ENCODE assay signal across 24 cellular contexts in the genomic region with DNA sequence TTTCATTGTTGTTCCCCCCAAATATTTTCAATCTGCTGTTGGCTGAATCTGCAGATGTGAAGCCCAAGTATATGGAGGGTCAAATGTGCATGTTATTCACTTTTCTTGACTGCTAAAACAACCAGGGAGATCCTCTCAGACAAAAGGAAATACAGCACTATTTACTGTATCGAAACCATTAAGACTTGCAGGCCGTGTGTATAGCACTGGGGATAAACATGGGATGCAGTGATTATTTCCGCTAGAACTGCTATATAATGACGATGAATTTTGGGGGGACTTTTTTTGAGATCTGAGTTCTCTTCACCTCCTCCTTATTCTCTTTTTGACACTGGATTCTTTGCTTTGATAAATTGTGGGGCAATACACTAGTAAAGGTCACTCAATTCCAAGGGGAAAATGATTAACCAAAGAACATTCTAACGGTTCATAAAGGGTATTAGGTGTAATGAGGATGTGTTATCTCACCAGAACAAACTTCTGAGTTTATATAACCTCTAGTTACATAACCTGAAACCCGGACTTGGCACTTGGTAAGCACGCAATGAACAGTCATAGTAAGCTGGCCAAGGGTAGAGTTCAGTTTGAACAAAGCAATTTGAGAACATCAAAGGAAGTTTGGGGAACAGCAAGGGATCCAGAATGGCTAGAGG. TPM values are rescaled to one million over a fixed set of nuclear protein-coding genes. Genes with fewer than 3 reads are reported as not detected.
"Had no signal": no experiment of that assay in that cellular context is flagged by ENCODE, and none has a peak within 500 bp of the region (broad histone marks: within the 10 kb centered on the region; RNA-seq: fewer than 3 reads in every experiment).

No MANE protein-coding gene starts in this region.

- DNase-seq: activated CD4-positive, alpha-beta T cell treated with anti-CD3 and anti-CD28 coated beads, Interleukin-2, amount 50 U/mL, for 48 hours; activated gamma-delta T cell; dorsolateral prefrontal cortex; endodermal cell; foreskin keratinocyte; hippocampal formation; nephron progenitor cell; nucleus accumbens; stimulated activated naive CD8-positive, alpha-beta T cell treated with anti-CD3 and anti-CD28 coated beads, Interleukin-15, Interleukin-2, amounts not matched to agents 100 U/mL and 50 U/mL, for 24 hours; T-helper 2 cell; transverse colon had no signal

- H3K27me3 ChIP-seq: foreskin keratinocyte, right atrium auricular region, transverse colon, vagina had no signal

- H3K4me1 Mint-ChIP-seq: activated naive CD4-positive, alpha-beta T cell treated with anti-CD3 and anti-CD28 coated beads, Interleukin-2, amount 50 U/mL, for 24 hours; endodermal cell; mesothelial cell of epicardium; nephron progenitor cell had no signal

- H3K9me3 ChIP-seq: right atrium auricular region, transverse colon, vagina had no signal

- H3K36me3 ChIP-seq: right atrium auricular region, transverse colon, vagina had no signal

- H3K36me3 Mint-ChIP-seq: mesothelial cell of epicardium had no signal

- H3K27ac ChIP-seq: dorsolateral prefrontal cortex, epithelial cell of prostate, foreskin keratinocyte, right atrium auricular region, transverse colon, vagina, VCaP had no signal

- ATAC-seq: foreskin keratinocyte; stimulated activated naive CD8-positive, alpha-beta T cell treated with anti-CD3 and anti-CD28 coated beads, Interleukin-15, Interleukin-2, amounts not matched to agents 100 U/mL and 50 U/mL, for 24 hours had no signal

- H3K4me3 Mint-ChIP-seq: activated naive CD4-positive, alpha-beta T cell treated with anti-CD3 and anti-CD28 coated beads, Interleukin-2, amount 50 U/mL, for 24 hours; endodermal cell; mesothelial cell of epicardium; nephron progenitor cell had no signal

- FAIRE-seq: astrocyte, islet of Langerhans had no signal

- H3K27me3 Mint-ChIP-seq: progenitor cell of endocrine pancreas had no signal

- H3K27ac Mint-ChIP-seq: activated naive CD4-positive, alpha-beta T cell treated with anti-CD3 and anti-CD28 coated beads, Interleukin-2, amount 50 U/mL, for 24 hours; endodermal cell; mesothelial cell of epicardium; nephron progenitor cell; progenitor cell of endocrine pancreas had no signal

- H3K4me1 ChIP-seq: right atrium auricular region, vagina had no signal

- H3K4me3 ChIP-seq: dorsolateral prefrontal cortex, right atrium auricular region, transverse colon, vagina had no signal

RNA-seq across cellular contexts. Expression of a gene that starts 3.5 kb away (rescaled TPM):
- total RNA-seq: astrocyte, dorsolateral prefrontal cortex, endodermal cell, lung microvascular endothelial cell, mesothelial cell of epicardium, myocyte, progenitor cell of endocrine pancreas, right atrium auricular region, skeletal muscle tissue had no signal

RNA-seq across cellular contexts. Expression of a gene that starts 21.6 kb away (rescaled TPM):
- total RNA-seq: astrocyte, endodermal cell, lung microvascular endothelial cell, mesothelial cell of epicardium, myocyte, progenitor cell of endocrine pancreas, right atrium auricular region, skeletal muscle tissue, vagina had no signal

RNA-seq across cellular contexts. Expression of a gene that starts 27.7 kb away (rescaled TPM):
- total RNA-seq: astrocyte, dorsolateral prefrontal cortex, endodermal cell, lung microvascular endothelial cell, mesothelial cell of epicardium, myocyte, progenitor cell of endocrine pancreas, right atrium auricular region, skeletal muscle tissue, vagina had no signal
- polyA plus RNA-seq: adipose tissue had no signal

RNA-seq across cellular contexts. Expression of a gene that starts 38.0 kb away (rescaled TPM):
- total RNA-seq: astrocyte, dorsolateral prefrontal cortex, endodermal cell, lung microvascular endothelial cell, mesothelial cell of epicardium, myocyte, progenitor cell of endocrine pancreas, right atrium auricular region, skeletal muscle tissue had no signal
- polyA plus RNA-seq: adipose tissue had no signal

RNA-seq across cellular contexts. Expression of a gene that starts 43.8 kb away (rescaled TPM):
- total RNA-seq: astrocyte, endodermal cell, lung microvascular endothelial cell, mesothelial cell of epicardium, myocyte, progenitor cell of endocrine pancreas, right atrium auricular region, skeletal muscle tissue had no signal
- polyA plus RNA-seq: foreskin keratinocyte had no signal
